Comparison of ENCODE assay signal across 8 cellular contexts in genomic region chr3:177679568-177680441, GRCh38.
DNase-seq lines count a peak whose midpoint lies in the region; ATAC-seq and TF ChIP-seq lines count a peak whose summit lies in the region.

No MANE protein-coding gene starts in this region.

- no peak overlapping the region for H3K4me2 ChIP-seq in neuronal stem cell (ENCODE audit: insufficient read depth, low read length, poor library complexity, severe bottlenecking)
- H3K4me2 ChIP-seq in H9 (ENCODE audit: insufficient read depth, insufficient read length, low read length): no peak overlapping the region
- no peak overlapping the region for H3K4me2 ChIP-seq in Karpas-422 (ENCODE audit: low read depth, low read length, poor library complexity, severe bottlenecking)

- H3K18ac ChIP-seq in neuronal stem cell (ENCODE audit: low read length) (no peak overlapping the region), H9 (ENCODE audit: insufficient read length, low read depth, low read length) (no peak overlapping the region)

- H3K27ac Mint-ChIP-seq in H9: no peak overlapping the region

- H2BK5ac ChIP-seq in neuronal stem cell (ENCODE audit: low read length): no peak overlapping the region
- no peak overlapping the region for H2BK5ac ChIP-seq in H9 (ENCODE audit: insufficient read length, low read length)

- no peak overlapping the region for H3K9ac ChIP-seq in neuronal stem cell (ENCODE audit: low read depth, low read length, poor library complexity)
- no peak overlapping the region for H3K9ac ChIP-seq in H9 (ENCODE audit: extremely low read depth, insufficient read length, low read length)
- no peak overlapping the region for H3K9ac ChIP-seq in Karpas-422 (ENCODE audit: low read length)

- H3K4me3 Mint-ChIP-seq in H9: no peak overlapping the region

- H3K27me3 Mint-ChIP-seq in H9 (ENCODE audit: low read depth): no peaks in the 10 kb centered on the region

- H3K27me3 ChIP-seq in neuronal stem cell (ENCODE audit: control insufficient read depth in 3 of 3, insufficient read depth in 3 of 3, low read depth in 1 of 3, low read length in 3 of 3) (no peaks in the 10 kb centered on the region), H9 (ENCODE audit: insufficient read depth, low read length) (no peaks in the 10 kb centered on the region), Karpas-422 (ENCODE audit: low read length) (no peaks in the 10 kb centered on the region)

- H3K9me2 ChIP-seq in Karpas-422 (replicated peaks; ENCODE audit: insufficient read depth, low read length): no peaks in the 10 kb centered on the region

- H2AK5ac ChIP-seq in neuronal stem cell (ENCODE audit: low read depth, low read length) (no peak overlapping the region), H9 (ENCODE audit: insufficient read length, low read length) (no peak overlapping the region)

- WGBS in neuronal stem cell (ENCODE audit: extremely low coverage in 2 of 2, insufficient read length in 2 of 2, insufficient replicate concordance in 1 of 2), 2 donors: no CpG with 5 or more reads among the region's 5 CpGs
- WGBS in H9 (ENCODE audit: extremely low coverage, insufficient read length, low lambda C conversion rate): no CpG with 5 or more reads among the region's 5 CpGs

- no peak overlapping the region for H4K91ac ChIP-seq in neuronal stem cell (ENCODE audit: low read depth, low read length, poor library complexity)
- H4K91ac ChIP-seq in H9 (ENCODE audit: insufficient read length, low read depth, low read length): no peak overlapping the region

- H3K4ac ChIP-seq in neuronal stem cell (ENCODE audit: low read length): no peak overlapping the region
- H3K4ac ChIP-seq in H9 (ENCODE audit: low read depth, low read length): no peak overlapping the region

- no peak for TF ChIP-seq CTCF in H9 (conservative IDR thresholded peaks at IDR 0.05)

- no peak overlapping the region for H2BK15ac ChIP-seq in neuronal stem cell (ENCODE audit: low read length)
- H2BK15ac ChIP-seq in H9 (ENCODE audit: low read depth, low read length): no peak overlapping the region

- no peak overlapping the region for H2BK12ac ChIP-seq in neuronal stem cell (ENCODE audit: low read length)
- no peak overlapping the region for H2BK12ac ChIP-seq in H9 (ENCODE audit: insufficient read length, low read depth, low read length)

- H3K27ac ChIP-seq in neuronal stem cell (replicated peaks; ENCODE audit: low read length) (no peak overlapping the region), H9 (ENCODE audit: insufficient read length, low read depth, low read length) (no peak overlapping the region), Karpas-422 (ENCODE audit: low read length) (no peak overlapping the region)

- no peaks in the 10 kb centered on the region for H3K9me3 Mint-ChIP-seq in H9

- H3K36me3 Mint-ChIP-seq in H9 (ENCODE audit: insufficient read depth in 1 of 3, low read depth in 3 of 3): no peaks in the 10 kb centered on the region

- H2AFZ ChIP-seq in neuronal stem cell (ENCODE audit: low read length): peak overlapping the region; percentile 51
- H2AFZ ChIP-seq in H9 (ENCODE audit: low read length): no peak overlapping the region
- H2AFZ ChIP-seq in Karpas-422 (ENCODE audit: low read length): no peak overlapping the region

- peaks cover 12 to 19% of the 10 kb centered on the region in 2 experiments for H3K4me1 Mint-ChIP-seq in H9

- peak; percentile 88 for ATAC-seq in GM18907 (IDR thresholded peaks at IDR 0.05; ENCODE audit: unreplicated experiment)
- peak; percentile 49 for ATAC-seq in HG03139 (IDR thresholded peaks at IDR 0.05; ENCODE audit: unreplicated experiment)
- no peak for ATAC-seq in HG02885 (IDR thresholded peaks at IDR 0.05; ENCODE audit: poor library complexity, unreplicated experiment)

- H2BK120ac ChIP-seq in neuronal stem cell (ENCODE audit: low read depth, low read length) (no peak overlapping the region), H9 (ENCODE audit: low read depth, low read length, poor library complexity, severe bottlenecking) (no peak overlapping the region)

- H3K14ac ChIP-seq in neuronal stem cell (ENCODE audit: low read length) (no peak overlapping the region), H9 (ENCODE audit: insufficient read depth, low read length) (no peak overlapping the region)

- H3K36me3 ChIP-seq in neuronal stem cell (replicated peaks in 1 of 2; ENCODE audit: control insufficient read depth in 2 of 2, insufficient read depth in 2 of 2, low read length in 2 of 2): no peaks in the 10 kb centered on the region
- no peaks in the 10 kb centered on the region for H3K36me3 ChIP-seq in Karpas-422 (ENCODE audit: insufficient read depth, low read length)

- peaks cover 0 to 8% of the 10 kb centered on the region in 2 donors for H3K9me3 ChIP-seq in neuronal stem cell (replicated peaks in 1 of 2; ENCODE audit: control insufficient read depth in 2 of 2, insufficient read depth in 1 of 2, low read depth in 1 of 2, low read length in 2 of 2)
- no peaks in the 10 kb centered on the region for H3K9me3 ChIP-seq in H9 (ENCODE audit: control insufficient read depth, low read depth, low read length)
- no peaks in the 10 kb centered on the region for H3K9me3 ChIP-seq in Karpas-422 (ENCODE audit: low read length)

- H3K4me3 ChIP-seq in neuronal stem cell (ENCODE audit: low read length in 2 of 2) (no peak overlapping the region), Karpas-422 (ENCODE audit: low read length) (no peak overlapping the region)

- H3K23ac ChIP-seq in neuronal stem cell (ENCODE audit: low read depth, low read length, poor library complexity): no peak overlapping the region
- no peak overlapping the region for H3K23ac ChIP-seq in H9 (ENCODE audit: insufficient read length, low read depth, low read length)

- H3K56ac ChIP-seq in H9 (ENCODE audit: insufficient read length, low read depth, low read length): no peak overlapping the region

- no peak overlapping the region for H2BK20ac ChIP-seq in H9 (ENCODE audit: low read depth, low read length, poor library complexity, severe bottlenecking)

- H3K79me1 ChIP-seq in neuronal stem cell (ENCODE audit: low read depth, low read length): no peaks in the 10 kb centered on the region
- H3K79me1 ChIP-seq in H9 (ENCODE audit: insufficient read depth, low read depth, low read length, poor library complexity, severe bottlenecking): no peaks in the 10 kb centered on the region

- H3K79me2 ChIP-seq in H9 (ENCODE audit: insufficient read depth, low read length) (no peaks in the 10 kb centered on the region), Karpas-422 (ENCODE audit: low read length) (no peaks in the 10 kb centered on the region)

- H4K8ac ChIP-seq in neuronal stem cell (ENCODE audit: low read depth, low read length) (no peak overlapping the region), H9 (replicated peaks; ENCODE audit: insufficient read length, low read depth, low read length) (no peak overlapping the region)

- no peak overlapping the region for H3T11ph ChIP-seq in H9 (ENCODE audit: low read length)

- peak; percentile 64 for DNase-seq in activated effector memory CD4-positive, alpha-beta T cell treated with anti-CD3 and anti-CD28 coated beads, Interleukin-2, amount 50 U/mL, for 16 hours
- DNase-seq in neuronal stem cell (ENCODE audit: low spot score) (no peak), H9 (no peak), Karpas-422 (no peak), NCI-H1694 (lab: John Stamatoyannopoulos, UW) (no peak)

- H3K4me1 ChIP-seq in neuronal stem cell (ENCODE audit: control insufficient read depth in 2 of 2, insufficient read depth in 1 of 2, low read depth in 1 of 2, low read length in 2 of 2): peaks cover 4 to 29% of the 10 kb centered on the region in 2 donors
- no peaks in the 10 kb centered on the region; the same call in 1 of the 2 replicates for H3K4me1 ChIP-seq in H9 (ENCODE audit: insufficient read depth, low read length)
- no peaks in the 10 kb centered on the region for H3K4me1 ChIP-seq in Karpas-422 (ENCODE audit: low read length)

- no peaks in the 10 kb centered on the region for H4K20me1 ChIP-seq in H9 (ENCODE audit: control insufficient read depth, insufficient read depth, insufficient read length)
- H4K20me1 ChIP-seq in Karpas-422 (ENCODE audit: insufficient read depth, low read depth, low read length): no peaks in the 10 kb centered on the region

- no peaks in the 10 kb centered on the region for H3K23me2 ChIP-seq in H9 (ENCODE audit: insufficient read length, low read depth, low read length, poor library complexity, severe bottlenecking)

- no peak overlapping the region for H4K5ac ChIP-seq in H9 (ENCODE audit: insufficient read length, low read depth, low read length)
